Comparison of ENCODE assay signal across 26 cellular contexts in the genomic region with DNA sequence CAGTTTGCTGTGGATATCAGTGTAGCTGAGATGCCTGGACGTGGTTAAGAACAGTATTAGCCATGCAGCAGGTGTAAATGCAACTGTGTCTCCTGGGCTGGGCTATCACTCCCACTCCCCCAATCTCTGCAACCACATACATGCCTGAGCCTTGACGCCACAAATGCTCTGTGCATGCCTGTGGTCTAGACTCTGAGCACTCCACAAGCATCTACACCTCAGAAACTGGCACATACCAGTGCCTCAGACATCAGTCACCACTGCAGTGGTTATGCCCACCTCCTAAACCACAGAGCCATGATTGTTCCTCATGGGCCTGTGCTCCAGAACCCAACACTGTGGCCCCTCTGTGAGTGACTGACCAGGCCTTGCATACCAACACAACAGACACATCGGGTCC.
DNase-seq lines count a peak whose midpoint lies in the region; ATAC-seq, FAIRE-seq and TF ChIP-seq lines count a peak whose summit lies in the region.
"Had no signal": no experiment of that assay in that cellular context is flagged by ENCODE, and none has a peak within 500 bp of the region (broad histone marks: within the 10 kb centered on the region; RNA-seq: fewer than 3 reads in every experiment).

No MANE protein-coding gene starts in this region.

- no peaks in the 10 kb centered on the region for H3K27me3 ChIP-seq in PC-3 (ENCODE audit: low read length)
- no peaks in the 10 kb centered on the region for H3K27me3 ChIP-seq in bronchial epithelial cell (ENCODE audit: control insufficient read depth, insufficient read depth, low read length)
- H3K27me3 ChIP-seq in esophagus squamous epithelium, result no peaks in the 10 kb centered on the region
- H3K27me3 ChIP-seq: BLaER1 treated with 17β-estradiol and CSF1 and Interleukin-3, amounts not matched to agents 10 nM and 100 nM; gastrocnemius medialis; tibial nerve had no signal

- no peaks in the 10 kb centered on the region for H3K36me3 ChIP-seq in PC-3 (ENCODE audit: low read depth, low read length)
- no peaks in the 10 kb centered on the region for H3K36me3 ChIP-seq in bronchial epithelial cell (ENCODE audit: control insufficient read depth, insufficient read depth, low read length)
- no peaks in the 10 kb centered on the region for H3K36me3 ChIP-seq in esophagus squamous epithelium
- H3K36me3 ChIP-seq: BLaER1 treated with 17β-estradiol and CSF1 and Interleukin-3, amounts not matched to agents 10 nM and 100 nM; gastrocnemius medialis; tibial nerve had no signal

- no peak overlapping the region for H3K4me3 ChIP-seq in PC-3 (ENCODE audit: low read length)
- H3K4me3 ChIP-seq in bronchial epithelial cell (ENCODE audit: low read depth, low read length), result no peak overlapping the region
- H3K4me3 ChIP-seq in retinal pigment epithelial cell (ENCODE audit: low read length), result no peak overlapping the region
- no peak overlapping the region for H3K4me3 ChIP-seq in esophagus squamous epithelium
- H3K4me3 ChIP-seq: BLaER1 treated with 17β-estradiol and CSF1 and Interleukin-3, amounts not matched to agents 10 nM and 100 nM; gastrocnemius medialis; lung; tibial nerve had no signal

- no peak overlapping the region for H3K9ac ChIP-seq in PC-3 (ENCODE audit: low read length)
- H3K9ac ChIP-seq: BLaER1 treated with 17β-estradiol and CSF1 and Interleukin-3, amounts not matched to agents 10 nM and 100 nM had no signal

- H3K4me1 ChIP-seq in PC-3 (ENCODE audit: insufficient read depth, low read length) (peaks cover 10% of the 10 kb centered on the region; the same call in 1 of the 2 replicates), esophagus squamous epithelium (no peaks in the 10 kb centered on the region)
- H3K4me1 ChIP-seq: BLaER1 treated with 17β-estradiol and CSF1 and Interleukin-3, amounts not matched to agents 10 nM and 100 nM; gastrocnemius medialis; tibial nerve had no signal

- no peaks in the 10 kb centered on the region for H3F3A ChIP-seq in PC-3 (ENCODE audit: low read length, unreplicated experiment)

- TF ChIP-seq CTCF in PC-3 (conservative IDR thresholded peaks at IDR 0.05; ENCODE audit: low read depth, low read length) (no peak), bronchial epithelial cell (IDR thresholded peaks at IDR 0.05; ENCODE audit: insufficient read depth, low read length, severe bottlenecking) (no peak), retinal pigment epithelial cell (conservative IDR thresholded peaks at IDR 0.05; ENCODE audit: low read depth, low read length) (no peak), esophagus squamous epithelium (IDR thresholded peaks at IDR 0.05) (no peak)

- H3K9me3 ChIP-seq in PC-3 (ENCODE audit: low read length) (no peaks in the 10 kb centered on the region), esophagus squamous epithelium (no peaks in the 10 kb centered on the region)
- H3K9me3 ChIP-seq: gastrocnemius medialis, tibial nerve had no signal

- ATAC-seq in PC-3 (peak; percentile 73), HG02759 (IDR thresholded peaks at IDR 0.05; ENCODE audit: unreplicated experiment) (no peak)
- ATAC-seq: gastrocnemius medialis, Right ventricle myocardium inferior had no signal

- peak; percentile 2 for DNase-seq in H4 (ENCODE audit: low spot score)
- peak; percentile 82 for DNase-seq in PC-3
- DNase-seq in bronchial epithelial cell (ENCODE audit: low read depth), result peak; percentile 29
- DNase-seq in retinal pigment epithelial cell (ENCODE audit: low read depth), result peak; percentile 36
- DNase-seq in esophagus squamous epithelium (lab: John Stamatoyannopoulos, UW), result no peak
- no peak for DNase-seq in COLO829 (ENCODE audit: low spot score)
- no peak for DNase-seq in NCI-H128 (lab: John Stamatoyannopoulos, UW; ENCODE audit: unreplicated experiment)
- DNase-seq: activated T-cell treated with anti-CD3 and anti-CD28 coated beads, Interleukin-2, amount 50 U/mL, for 24 hours; amniotic stem cell; erythroblast; gastrocnemius medialis; hypothalamus; MV-4-11; NCI-H1694 treated with DMSO at 0.1 percent for 48 hours; NCI-H69; occipital lobe; stimulated activated CD4-positive, alpha-beta T cell treated with anti-CD3 and anti-CD28 coated beads, Interleukin-4, amount 100 ng/mL, for 24 hours; SW 1271 had no signal

- FAIRE-seq in bronchial epithelial cell (lab: Jason Lieb, UNC), result peak; percentile 79
- FAIRE-seq: D721Med, islet of Langerhans, TTC549 had no signal

- intact Hi-C loops in PC-3 (cut with micrococcal nuclease) (no loop called here), esophagus squamous epithelium (cut with DNase I) (no loop called here)

- 44 to 58% methylated on average over 2 of the region's 3 CpGs for WGBS in esophagus squamous epithelium, 2 donors

- H3K27ac ChIP-seq in PC-3 (ENCODE audit: low read length), result peak overlapping the region; percentile 46
- H3K27ac ChIP-seq in esophagus squamous epithelium, result no peak overlapping the region
- H3K27ac ChIP-seq: BLaER1 treated with 17β-estradiol and CSF1 and Interleukin-3, amounts not matched to agents 10 nM and 100 nM; gastrocnemius medialis; tibial nerve had no signal

- H3K79me2 ChIP-seq in PC-3 (ENCODE audit: low read length), result no peaks in the 10 kb centered on the region

- TF ChIP-seq POLR2A in esophagus squamous epithelium (IDR thresholded peaks at IDR 0.05), result no peak

- H2AFZ ChIP-seq in PC-3 (ENCODE audit: low read length), result 0 out of 2 replicates have a peak overlapping the region, but pooled peaks have one; percentile 15

- H3K4me2 ChIP-seq in PC-3 (ENCODE audit: low read length), result no peak overlapping the region
- H3K4me2 ChIP-seq: BLaER1 treated with 17β-estradiol and CSF1 and Interleukin-3, amounts not matched to agents 10 nM and 100 nM had no signal

- CTCF ChIA-PET in PC-3 (lab: Charles Lee), result no interaction called here

- no peaks in the 10 kb centered on the region for H4K20me1 ChIP-seq in PC-3 (ENCODE audit: low read length)
- H4K20me1 ChIP-seq: BLaER1 treated with 17β-estradiol and CSF1 and Interleukin-3, amounts not matched to agents 10 nM and 100 nM had no signal

- no peaks in the 10 kb centered on the region for H3K9me2 ChIP-seq in PC-3 (replicated peaks; ENCODE audit: low read length)

- no TSS peak for BruUV-seq in PC-3 (replicated peaks; lab: Mats Ljungman, UMichigan)

- POLR2A ChIA-PET in PC-3 (lab: Charles Lee; ENCODE audit: unreplicated experiment), result no interaction called here

Comparison
In these comparisons a context has a peak if more than half of its experiments do, and no peak if none do; other contexts are left out.
1. DNase-seq: peak in H4 (single experiment), PC-3 (single experiment), bronchial epithelial cell (single experiment) and retinal pigment epithelial cell (single experiment); none in esophagus squamous epithelium (single experiment), COLO829 (single experiment) and NCI-H128 (single experiment).